ENCODE assay signal across 1 cellular context in the genomic region with DNA sequence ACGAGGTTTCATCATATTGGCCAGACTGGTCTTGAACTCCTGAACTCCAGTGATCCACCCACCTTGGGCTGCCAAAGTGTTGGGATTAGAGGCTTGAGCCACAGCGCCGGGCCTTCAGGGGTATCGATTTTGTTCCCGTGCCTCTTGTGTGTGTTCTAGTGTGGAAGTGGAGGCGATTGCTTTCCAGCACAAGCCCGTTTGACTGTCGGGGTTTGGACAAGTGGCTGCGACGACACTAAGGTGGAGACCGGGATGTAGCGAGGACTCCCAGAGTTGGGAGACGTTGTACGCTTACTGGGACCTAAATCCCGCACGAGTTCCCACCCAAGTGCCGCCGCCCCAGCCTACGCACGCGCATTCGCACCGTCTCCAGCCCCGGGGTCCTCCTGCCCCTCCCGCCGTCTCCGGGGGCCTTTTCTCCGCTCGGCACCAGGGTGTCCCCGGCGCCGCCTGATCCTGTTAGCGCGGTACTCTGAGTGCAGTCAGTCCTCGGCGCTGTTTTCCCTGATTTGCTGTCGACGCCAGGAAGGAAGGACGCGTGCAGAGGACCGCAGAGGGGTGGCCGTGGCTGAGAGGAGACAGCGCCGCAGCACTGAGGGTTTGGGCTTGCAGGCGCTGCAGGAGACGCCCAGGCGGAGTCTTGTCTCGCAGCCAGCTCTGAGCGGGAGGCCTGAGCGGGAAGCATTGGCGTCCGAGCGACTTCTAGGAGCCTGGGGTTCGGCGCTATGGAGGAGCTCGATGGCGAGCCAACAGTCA.
TF ChIP-seq lines count a peak whose summit lies in the region.

NUP85 (plus strand) TSS at position 643 of the 756 bp plus-strand sequence; CDS start at position 726, 83 bp downstream.

TF ChIP-seq in HepG2, 621 proteins besides CTCF, POLR2A, EP300 and RAD21 (continued from another document and continues in another):
- TF ChIP-seq, protein P1, sequence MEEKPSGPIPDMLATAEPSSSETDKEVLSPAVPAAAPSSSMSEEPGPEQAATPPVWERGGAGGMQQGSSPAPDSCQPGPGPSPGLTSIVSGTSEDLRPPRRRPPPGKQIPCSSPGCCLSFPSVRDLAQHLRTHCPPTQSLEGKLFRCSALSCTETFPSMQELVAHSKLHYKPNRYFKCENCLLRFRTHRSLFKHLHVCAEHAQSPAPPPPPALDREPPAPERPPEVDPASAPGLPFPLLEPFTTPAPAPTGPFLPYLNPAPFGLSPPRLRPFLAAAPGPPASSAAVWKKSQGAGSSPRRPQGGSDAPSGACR (CRISPR knock-in tag; IDR thresholded peaks at IDR 0.05): peak; percentile 42
- TF ChIP-seq HMGA1 (CRISPR knock-in tag; conservative IDR thresholded peaks at IDR 0.05): no peak
- TF ChIP-seq ZNF7 (CRISPR knock-in tag; IDR thresholded peaks at IDR 0.05): no peak; the same call in 1 of the 2 replicates
- TF ChIP-seq ZMAT3 (CRISPR knock-in tag; conservative IDR thresholded peaks at IDR 0.05): peak; percentile 71; the same call in 1 of the 2 replicates
- TF ChIP-seq HNRNPLL (IDR thresholded peaks at IDR 0.05; ENCODE audit: low read depth, low read length, poor library complexity, severe bottlenecking): peak; percentile 93
- TF ChIP-seq ZNF577 (CRISPR knock-in tag; IDR thresholded peaks at IDR 0.05; ENCODE audit: borderline replicate concordance, low read depth): no peak
- TF ChIP-seq EEA1 (CRISPR knock-in tag; IDR thresholded peaks at IDR 0.05; ENCODE audit: borderline replicate concordance): no peak; the same call in 1 of the 2 replicates
- TF ChIP-seq ZNF562 (CRISPR knock-in tag; IDR thresholded peaks at IDR 0.05; ENCODE audit: borderline replicate concordance): no peak
- TF ChIP-seq NKX3-1 (CRISPR knock-in tag; IDR thresholded peaks at IDR 0.05): peak; percentile 91
- TF ChIP-seq TFDP2 (CRISPR knock-in tag; IDR thresholded peaks at IDR 0.05): peak; percentile 98
- TF ChIP-seq ZNF256 (CRISPR knock-in tag; conservative IDR thresholded peaks at IDR 0.05): no peak; the same call in 1 of the 2 replicates
- TF ChIP-seq SMYD3 (CRISPR knock-in tag; IDR thresholded peaks at IDR 0.05): no peak
- TF ChIP-seq PLSCR1 (CRISPR knock-in tag; IDR thresholded peaks at IDR 0.05; ENCODE audit: borderline replicate concordance): no peak; the same call in 1 of the 2 replicates
- peak; percentile 99 for TF ChIP-seq ZNF816 (CRISPR knock-in tag; IDR thresholded peaks at IDR 0.05; ENCODE audit: borderline replicate concordance)
- peak; percentile 68; the same call in 1 of the 2 replicates for TF ChIP-seq TSC22D2 (CRISPR knock-in tag; IDR thresholded peaks at IDR 0.05; ENCODE audit: borderline replicate concordance)
- TF ChIP-seq GATAD1 (CRISPR knock-in tag; IDR thresholded peaks at IDR 0.05): peak; percentile 96
- TF ChIP-seq NBN (conservative IDR thresholded peaks at IDR 0.05): no peak
- no peak for TF ChIP-seq NFE2L2 (IDR thresholded peaks at IDR 0.05; ENCODE audit: low read length)
- peak; percentile 92 for TF ChIP-seq ZNF709 (CRISPR knock-in tag; IDR thresholded peaks at IDR 0.05)
- no peak for TF ChIP-seq ZNF136 (CRISPR knock-in tag; IDR thresholded peaks at IDR 0.05; ENCODE audit: low read depth)
- no peak; the same call in 1 of the 2 replicates for TF ChIP-seq DNMT3B (CRISPR knock-in tag; conservative IDR thresholded peaks at IDR 0.05)
- TF ChIP-seq ZNF891 (CRISPR knock-in tag; IDR thresholded peaks at IDR 0.05): peak; percentile 92
- TF ChIP-seq HNRNPK (IDR thresholded peaks at IDR 0.05; ENCODE audit: low read depth, low read length, poor library complexity, severe bottlenecking): no peak
- TF ChIP-seq SMAD1 (CRISPR knock-in tag; IDR thresholded peaks at IDR 0.05; ENCODE audit: borderline replicate concordance, low read depth): peak; percentile 94; the same call in 1 of the 2 replicates
- TF ChIP-seq ZFP90 (CRISPR knock-in tag; IDR thresholded peaks at IDR 0.05; ENCODE audit: borderline replicate concordance): peak; percentile 83
- peak; percentile 90 for TF ChIP-seq MXD3 (CRISPR knock-in tag; IDR thresholded peaks at IDR 0.05)
- peak; percentile 91 for TF ChIP-seq SIN3B (IDR thresholded peaks at IDR 0.05; ENCODE audit: low read length)
- TF ChIP-seq ZNF616 (CRISPR knock-in tag; IDR thresholded peaks at IDR 0.05; ENCODE audit: low read depth): peak; percentile 57; the same call in 1 of the 2 replicates
- TF ChIP-seq MLLT10 (CRISPR knock-in tag; IDR thresholded peaks at IDR 0.05): no peak
- peak; percentile 99 for TF ChIP-seq ZNF501 (CRISPR knock-in tag; IDR thresholded peaks at IDR 0.05)
- peak; percentile 80 for TF ChIP-seq AGO1 (IDR thresholded peaks at IDR 0.05; ENCODE audit: low read depth, low read length, poor library complexity, severe bottlenecking)
- no peak for TF ChIP-seq GPN1 (CRISPR knock-in tag; IDR thresholded peaks at IDR 0.05; ENCODE audit: borderline replicate concordance)
- TF ChIP-seq ZNF850 (CRISPR knock-in tag; conservative IDR thresholded peaks at IDR 0.05): peak; percentile 97
- no peak for TF ChIP-seq SRSF9 (IDR thresholded peaks at IDR 0.05; ENCODE audit: borderline replicate concordance, insufficient read depth, low read depth, low read length, poor library complexity, severe bottlenecking)
- peak; percentile 80; the same call in 1 of the 2 replicates for TF ChIP-seq GFI1 (CRISPR knock-in tag; IDR thresholded peaks at IDR 0.05; ENCODE audit: borderline replicate concordance)
- no peak; the same call in 1 of the 2 replicates for TF ChIP-seq ATF1 (CRISPR knock-in tag; IDR thresholded peaks at IDR 0.05)
- no peak for TF ChIP-seq RFXANK (CRISPR knock-in tag; IDR thresholded peaks at IDR 0.05)
- peak; percentile 89 for TF ChIP-seq ETV6 (CRISPR knock-in tag; conservative IDR thresholded peaks at IDR 0.05)
- peak; percentile 95 for TF ChIP-seq SPEN (CRISPR knock-in tag; IDR thresholded peaks at IDR 0.05; ENCODE audit: low read depth)
- TF ChIP-seq, protein P2, sequence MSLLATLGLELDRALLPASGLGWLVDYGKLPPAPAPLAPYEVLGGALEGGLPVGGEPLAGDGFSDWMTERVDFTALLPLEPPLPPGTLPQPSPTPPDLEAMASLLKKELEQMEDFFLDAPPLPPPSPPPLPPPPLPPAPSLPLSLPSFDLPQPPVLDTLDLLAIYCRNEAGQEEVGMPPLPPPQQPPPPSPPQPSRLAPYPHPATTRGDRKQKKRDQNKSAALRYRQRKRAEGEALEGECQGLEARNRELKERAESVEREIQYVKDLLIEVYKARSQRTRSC (CRISPR knock-in tag; IDR thresholded peaks at IDR 0.05; ENCODE audit: low read depth): no peak; the same call in 1 of the 2 replicates
- TF ChIP-seq DDIT3 (CRISPR knock-in tag; IDR thresholded peaks at IDR 0.05): no peak
- TF ChIP-seq RFX1 (IDR thresholded peaks at IDR 0.05): no peak
- TF ChIP-seq FOSL2 (CRISPR knock-in tag; IDR thresholded peaks at IDR 0.05): no peak
- TF ChIP-seq, protein P3, sequence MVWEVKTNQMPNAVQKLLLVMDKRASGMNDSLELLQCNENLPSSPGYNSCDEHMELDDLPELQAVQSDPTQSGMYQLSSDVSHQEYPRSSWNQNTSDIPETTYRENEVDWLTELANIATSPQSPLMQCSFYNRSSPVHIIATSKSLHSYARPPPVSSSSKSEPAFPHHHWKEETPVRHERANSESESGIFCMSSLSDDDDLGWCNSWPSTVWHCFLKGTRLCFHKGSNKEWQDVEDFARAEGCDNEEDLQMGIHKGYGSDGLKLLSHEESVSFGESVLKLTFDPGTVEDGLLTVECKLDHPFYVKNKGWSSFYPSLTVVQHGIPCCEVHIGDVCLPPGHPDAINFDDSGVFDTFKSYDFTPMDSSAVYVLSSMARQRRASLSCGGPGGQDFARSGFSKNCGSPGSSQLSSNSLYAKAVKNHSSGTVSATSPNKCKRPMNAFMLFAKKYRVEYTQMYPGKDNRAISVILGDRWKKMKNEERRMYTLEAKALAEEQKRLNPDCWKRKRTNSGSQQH (CRISPR knock-in tag; IDR thresholded peaks at IDR 0.05; ENCODE audit: low read depth): peak; percentile 84; the same call in 1 of the 2 replicates
- TF ChIP-seq MED1 (CRISPR knock-in tag; IDR thresholded peaks at IDR 0.05): peak; percentile 72
- peak; percentile 64; the same call in 1 of the 2 replicates for TF ChIP-seq ZNF3 (CRISPR knock-in tag; IDR thresholded peaks at IDR 0.05)
- no peak for TF ChIP-seq FOXO1 (CRISPR knock-in tag; IDR thresholded peaks at IDR 0.05)
- TF ChIP-seq PCBP2 (optimal IDR thresholded peaks at IDR 0.05; ENCODE audit: low read depth, low read length, poor library complexity, severe bottlenecking): no peak
- TF ChIP-seq, protein P4, sequence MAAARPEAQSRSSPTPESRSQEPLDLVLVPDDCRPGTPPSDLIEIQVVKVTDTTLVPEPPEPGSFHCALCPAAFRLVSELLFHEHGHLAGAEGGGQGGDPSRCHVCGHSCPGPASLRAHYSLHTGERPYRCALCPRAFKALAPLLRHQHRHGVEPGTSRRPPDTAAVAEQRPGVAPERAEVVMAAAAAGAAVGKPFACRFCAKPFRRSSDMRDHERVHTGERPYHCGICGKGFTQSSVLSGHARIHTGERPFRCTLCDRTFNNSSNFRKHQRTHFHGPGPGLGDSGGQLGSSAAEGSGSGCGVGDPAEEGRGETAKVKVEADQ (CRISPR knock-in tag; IDR thresholded peaks at IDR 0.05; ENCODE audit: borderline replicate concordance): peak; percentile 68; the same call in 1 of the 2 replicates
- TF ChIP-seq MYNN (CRISPR knock-in tag; IDR thresholded peaks at IDR 0.05; ENCODE audit: low read depth): no peak; the same call in 1 of the 2 replicates
- peak; percentile 63; the same call in 1 of the 2 replicates for TF ChIP-seq ESRRA (CRISPR knock-in tag; IDR thresholded peaks at IDR 0.05; ENCODE audit: low read depth)
- TF ChIP-seq ZNF740 (CRISPR knock-in tag; IDR thresholded peaks at IDR 0.05): peak; percentile 67
- no peak for TF ChIP-seq PRMT3 (CRISPR knock-in tag; IDR thresholded peaks at IDR 0.05; ENCODE audit: borderline replicate concordance, low read depth)
- peak; percentile 94; the same call in 1 of the 2 replicates for TF ChIP-seq ZNF572 (CRISPR knock-in tag; IDR thresholded peaks at IDR 0.05)
- 0 out of 2 replicates have a peak, but pooled peaks have one; percentile 18 for TF ChIP-seq ZNF720 (CRISPR knock-in tag; IDR thresholded peaks at IDR 0.05)
- TF ChIP-seq E2F5 (CRISPR knock-in tag; conservative IDR thresholded peaks at IDR 0.05): peak; percentile 96
- TF ChIP-seq GZF1 (CRISPR knock-in tag; IDR thresholded peaks at IDR 0.05): peak; percentile 55; the same call in 1 of the 2 replicates
- peak; percentile 92 for TF ChIP-seq IRF2 (CRISPR knock-in tag; IDR thresholded peaks at IDR 0.05)
- peak; percentile 53; the same call in 1 of the 2 replicates for TF ChIP-seq FOXK1 (CRISPR knock-in tag; IDR thresholded peaks at IDR 0.05; ENCODE audit: borderline replicate concordance, low read depth)
- TF ChIP-seq ZNF768 (CRISPR knock-in tag; IDR thresholded peaks at IDR 0.05): peak; percentile 59
- peak; percentile 96; the same call in 1 of the 2 replicates for TF ChIP-seq ZNF713 (CRISPR knock-in tag; IDR thresholded peaks at IDR 0.05)
- 0 out of 2 replicates have a peak, but pooled peaks have one; percentile 44 for TF ChIP-seq ZSCAN20 (CRISPR knock-in tag; IDR thresholded peaks at IDR 0.05; ENCODE audit: borderline replicate concordance)
- TF ChIP-seq RFX3 (CRISPR knock-in tag; IDR thresholded peaks at IDR 0.05): no peak; the same call in 1 of the 2 replicates
- TF ChIP-seq ZNF225 (CRISPR knock-in tag; IDR thresholded peaks at IDR 0.05): peak; percentile 77; the same call in 1 of the 2 replicates
- TF ChIP-seq WIZ (CRISPR knock-in tag; IDR thresholded peaks at IDR 0.05): peak; percentile 19; the same call in 1 of the 2 replicates
- TF ChIP-seq, protein P5, sequence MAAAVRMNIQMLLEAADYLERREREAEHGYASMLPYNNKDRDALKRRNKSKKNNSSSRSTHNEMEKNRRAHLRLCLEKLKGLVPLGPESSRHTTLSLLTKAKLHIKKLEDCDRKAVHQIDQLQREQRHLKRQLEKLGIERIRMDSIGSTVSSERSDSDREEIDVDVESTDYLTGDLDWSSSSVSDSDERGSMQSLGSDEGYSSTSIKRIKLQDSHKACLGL (CRISPR knock-in tag; IDR thresholded peaks at IDR 0.05): peak; percentile 89
- TF ChIP-seq ZBTB20 (CRISPR knock-in tag; IDR thresholded peaks at IDR 0.05; ENCODE audit: borderline replicate concordance, low read depth): peak; percentile 79
- peak; percentile 75; the same call in 1 of the 2 replicates for TF ChIP-seq KLF11 (CRISPR knock-in tag; IDR thresholded peaks at IDR 0.05)
